In the genomic region with DNA sequence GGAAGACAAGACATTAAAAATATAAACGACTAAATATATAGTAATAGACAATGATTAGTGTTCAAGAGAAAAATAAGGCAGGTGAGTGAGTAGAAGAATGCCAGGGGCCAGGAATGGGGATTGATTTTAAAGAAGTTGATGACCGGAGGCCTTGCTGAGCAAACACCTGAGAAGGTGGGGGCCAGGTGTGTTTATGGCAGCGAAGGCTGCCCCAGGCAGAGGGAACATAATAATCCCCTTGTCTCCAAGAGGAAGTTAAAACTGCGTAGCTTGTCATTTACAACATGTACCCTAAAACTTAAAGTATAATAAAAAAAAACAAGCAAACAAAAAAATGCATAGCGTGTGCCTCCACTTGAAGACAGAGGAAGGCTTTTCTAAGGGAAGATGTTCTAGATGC, we compare ENCODE assay signal across 15 cellular contexts.
DNase-seq lines count a peak whose midpoint lies in the region; ATAC-seq and TF ChIP-seq lines count a peak whose summit lies in the region.
"Had no signal": no experiment of that assay in that cellular context is flagged by ENCODE, and none has a peak within 500 bp of the region (broad histone marks: within the 10 kb centered on the region; RNA-seq: fewer than 3 reads in every experiment).

No MANE protein-coding gene starts in this region.

- no peaks in the 10 kb centered on the region for H3K27me3 ChIP-seq in prostate gland (replicated peaks; ENCODE audit: insufficient read depth)
- H3K27me3 ChIP-seq in MG63, result no peaks in the 10 kb centered on the region

- H3K9me3 ChIP-seq in prostate gland (no peaks in the 10 kb centered on the region), MG63 (no peaks in the 10 kb centered on the region)
- H3K9me3 ChIP-seq: Caco-2 had no signal

- H3K4me3 ChIP-seq in prostate gland (no peak overlapping the region), MG63 (no peak overlapping the region)
- H3K4me3 ChIP-seq: GM23248 had no signal

- peaks cover 4% of the 10 kb centered on the region for H3K4me1 ChIP-seq in prostate gland (replicated peaks)
- H3K4me1 ChIP-seq: Caco-2 had no signal

- WGBS in prostate gland, result 38% methylated on average over 5 of the region's 5 CpGs

- TF ChIP-seq POLR2A in prostate gland (IDR thresholded peaks at IDR 0.05), result no peak

- intact Hi-C loops in left colon (cut with DNase I, micrococcal nuclease), result no loop called here
- intact Hi-C loops in prostate gland (cut with DNase I), result no loop called here

- TF ChIP-seq CTCF in VCaP (conservative IDR thresholded peaks at IDR 0.05) (no peak), prostate gland (IDR thresholded peaks at IDR 0.05) (no peak)

- DNase-seq in left colon (peak; percentile 34 to 60), prostate gland (ENCODE audit: low spot score) (peak; percentile 13), NOMO-1 (lab: John Stamatoyannopoulos, UW; ENCODE audit: unreplicated experiment in 2 of 2) (no peak), MG63 (no peak), pons (ENCODE audit: low spot score) (no peak)
- DNase-seq: C1 segment of cervical spinal cord; Caco-2; CD4-positive, CD25-positive, alpha-beta regulatory T cell; CD8-positive, alpha-beta T cell; DMS153; DND-41; GM23248; H7; HCEC 1CT had no signal

- H3K36me3 ChIP-seq in prostate gland, result no peaks in the 10 kb centered on the region
- no peaks in the 10 kb centered on the region for H3K36me3 ChIP-seq in MG63

- peak overlapping the region; percentile 96 for H3K27ac ChIP-seq in VCaP
- peak overlapping the region; percentile 25 to 31 for H3K27ac ChIP-seq in prostate gland
- H3K27ac ChIP-seq: GM23248 had no signal

- ATAC-seq in left colon, result peak; percentile 79
- ATAC-seq: CD8-positive, alpha-beta T cell had no signal

Comparison
In these comparisons a context has a peak if more than half of its experiments do, and no peak if none do; other contexts are left out.
1. DNase-seq: peak in left colon (2 of 2) and prostate gland (single experiment); none in NOMO-1 (0 of 2), MG63 (single experiment) and pons (single experiment).